In genomic region chr4:140343303-140343702, GRCh38 we compare ENCODE assay signal across 11 cellular contexts. TPM values are rescaled to one million over a fixed set of nuclear protein-coding genes. Genes with fewer than 3 reads are reported as not detected.
DNase-seq lines count a peak whose midpoint lies in the region; ATAC-seq and TF ChIP-seq lines count a peak whose summit lies in the region.
"Had no signal": no experiment of that assay in that cellular context is flagged by ENCODE, and none has a peak within 500 bp of the region (broad histone marks: within the 10 kb centered on the region; RNA-seq: fewer than 3 reads in every experiment).

No MANE protein-coding gene starts in this region.

- no peak overlapping the region for H4K5ac ChIP-seq in IMR-90 (ENCODE audit: low read depth, low read length)

- H3K27ac Mint-ChIP-seq in T-cell: no peak overlapping the region
- H3K27ac Mint-ChIP-seq: activated naive CD4-positive, alpha-beta T cell treated with anti-CD3 and anti-CD28 coated beads, Interleukin-2, amount 50 U/mL, for 24 hours had no signal

- no peak overlapping the region for H3K23ac ChIP-seq in IMR-90 (ENCODE audit: low read depth, low read length)

- dilution Hi-C loops in IMR-90 (cut with HindIII; ENCODE audit: low sequenced_read_pairs, unreplicated experiment): no loop called here

- no peak overlapping the region for H4K91ac ChIP-seq in IMR-90 (ENCODE audit: insufficient read depth, low read depth, low read length)

- H2AFZ ChIP-seq in IMR-90 (replicated peaks; ENCODE audit: low read length, poor library complexity): peak overlapping the region; percentile 11

- no peak overlapping the region for H2BK15ac ChIP-seq in IMR-90 (ENCODE audit: low read depth, low read length)

- H3K36me3 ChIP-seq in BE2C (no peaks in the 10 kb centered on the region), IMR-90 (ENCODE audit: control insufficient read depth, insufficient read depth, low read length) (no peaks in the 10 kb centered on the region), uterus (no peaks in the 10 kb centered on the region)
- H3K36me3 ChIP-seq: BLaER1 treated with 17β-estradiol and CSF1 and Interleukin-3, amounts not matched to agents 10 nM and 100 nM had no signal

- H4K8ac ChIP-seq in IMR-90 (ENCODE audit: low read depth in 2 of 2, low read length in 2 of 2): no peak overlapping the region

- H3K4me3 Mint-ChIP-seq in T-cell: peak overlapping the region in 1 of 3 donors; percentile 34
- H3K4me3 Mint-ChIP-seq: activated naive CD4-positive, alpha-beta T cell treated with anti-CD3 and anti-CD28 coated beads, Interleukin-2, amount 50 U/mL, for 24 hours had no signal

- no peak overlapping the region for H2BK120ac ChIP-seq in IMR-90 (ENCODE audit: low read depth, low read length)

- no peaks in the 10 kb centered on the region for H3K27me3 ChIP-seq in BE2C
- H3K27me3 ChIP-seq in IMR-90 (ENCODE audit: control insufficient read depth, insufficient read depth, low read length): peaks cover 26% of the 10 kb centered on the region
- no peaks in the 10 kb centered on the region for H3K27me3 ChIP-seq in uterus
- H3K27me3 ChIP-seq: BLaER1 treated with 17β-estradiol and CSF1 and Interleukin-3, amounts not matched to agents 10 nM and 100 nM had no signal

- TF ChIP-seq POLR2A in IMR-90 (IDR thresholded peaks at IDR 0.05; ENCODE audit: low read depth, low read length) (no peak), uterus (IDR thresholded peaks at IDR 0.05) (no peak)

- no peak overlapping the region for H3K4ac ChIP-seq in IMR-90 (ENCODE audit: low read depth, low read length)

- H2BK20ac ChIP-seq in IMR-90 (ENCODE audit: low read depth, low read length): no peak overlapping the region

- H3K14ac ChIP-seq in IMR-90 (replicated peaks; ENCODE audit: low read depth, low read length): no peak overlapping the region

- H3K9me3 ChIP-seq in BE2C (no peaks in the 10 kb centered on the region), IMR-90 (ENCODE audit: control insufficient read depth, insufficient read depth, low read length) (no peaks in the 10 kb centered on the region), uterus (no peaks in the 10 kb centered on the region)
- H3K9me3 ChIP-seq: BLaER1 treated with 17β-estradiol and CSF1 and Interleukin-3, amounts not matched to agents 10 nM and 100 nM had no signal

- no peaks in the 10 kb centered on the region for H4K20me1 ChIP-seq in IMR-90 (ENCODE audit: insufficient read depth, low read length)
- H4K20me1 ChIP-seq: BLaER1 treated with 17β-estradiol and CSF1 and Interleukin-3, amounts not matched to agents 10 nM and 100 nM had no signal

- no peaks in the 10 kb centered on the region for H3K9me1 ChIP-seq in IMR-90 (ENCODE audit: insufficient read depth, low read length)

- TF ChIP-seq RAD21 in IMR-90 (IDR thresholded peaks at IDR 0.05; ENCODE audit: low read length): no peak

- intact Hi-C loops in IMR-90 (cut with micrococcal nuclease): no loop called here
- intact Hi-C loops in uterus (cut with DNase I; ENCODE audit: low total_unique reads): no loop called here

- no peak overlapping the region for H2AK9ac ChIP-seq in IMR-90 (replicated peaks; ENCODE audit: low read depth, low read length, poor library complexity)

- H3K56ac ChIP-seq in IMR-90 (ENCODE audit: extremely low read depth, insufficient read depth, low read length): no peak overlapping the region

- no peak overlapping the region for H2AK5ac ChIP-seq in IMR-90 (ENCODE audit: low read depth, low read length)

- DNase-seq in BE2C: peak; percentile 13
- no peak for DNase-seq in IMR-90
- peak; percentile 25 for DNase-seq in iris pigment epithelial cell (ENCODE audit: low read depth)
- DNase-seq in uterus: no peak
- no peak for DNase-seq in SK-N-DZ (ENCODE audit: low spot score)
- no peak for DNase-seq in activated T-cell treated with anti-CD3 and anti-CD28 coated beads for 4 hours
- no peak for DNase-seq in T-cell
- DNase-seq: SHP77 had no signal

- no peaks in the 10 kb centered on the region for H3K4me1 ChIP-seq in BE2C
- no peaks in the 10 kb centered on the region for H3K4me1 ChIP-seq in IMR-90 (ENCODE audit: control insufficient read depth, insufficient read depth, low read length)
- H3K4me1 ChIP-seq in uterus: no peaks in the 10 kb centered on the region
- H3K4me1 ChIP-seq: BLaER1 treated with 17β-estradiol and CSF1 and Interleukin-3, amounts not matched to agents 10 nM and 100 nM had no signal

- POLR2A ChIA-PET in IMR-90 (lab: Charles Lee; ENCODE audit: unreplicated experiment): no interaction called here
- POLR2A ChIA-PET in T-cell (lab: Charles Lee): no interaction called here

- WGBS in IMR-90 (ENCODE audit: extremely low coverage in 2 of 2, insufficient read length in 1 of 2), 2 experiments: no CpG with 5 or more reads among the region's 5 CpGs

- H3K18ac ChIP-seq in IMR-90 (ENCODE audit: low read depth, low read length): no peak overlapping the region

- no TSS peak for BruUV-seq in IMR-90 (replicated peaks; lab: Mats Ljungman, UMichigan)

- CTCF ChIA-PET in IMR-90 (lab: Yijun Ruan, JAX) (interaction anchor here (0.8 kb wide), 1 partner anchor 448 kb away, joined by 3 read pairs; no protein-coding TSS in a partner anchor), T-cell (lab: Charles Lee) (interaction anchor here (1.0 to 1.2 kb wide), 2 partner anchors 10 to 16 kb away, joined by 3 to 6 read pairs; no protein-coding TSS in a partner anchor)

- no peaks in the 10 kb centered on the region for H3K36me3 Mint-ChIP-seq in T-cell
- H3K36me3 Mint-ChIP-seq: activated naive CD4-positive, alpha-beta T cell treated with anti-CD3 and anti-CD28 coated beads, Interleukin-2, amount 50 U/mL, for 24 hours had no signal

- H3K9me3 Mint-ChIP-seq in T-cell: no peaks in the 10 kb centered on the region
- H3K9me3 Mint-ChIP-seq: activated naive CD4-positive, alpha-beta T cell treated with anti-CD3 and anti-CD28 coated beads, Interleukin-2, amount 50 U/mL, for 24 hours had no signal

- TF ChIP-seq CTCF in BE2C (IDR thresholded peaks at IDR 0.05; ENCODE audit: low read depth, low read length) (no peak), IMR-90 (conservative IDR thresholded peaks at IDR 0.05; ENCODE audit: low read depth, low read length) (no peak), uterus (IDR thresholded peaks at IDR 0.05) (no peak)

- H3K27ac ChIP-seq in IMR-90 (ENCODE audit: insufficient read depth, low read length): no peak overlapping the region
- H3K27ac ChIP-seq in uterus: no peak overlapping the region
- H3K27ac ChIP-seq: BLaER1 treated with 17β-estradiol and CSF1 and Interleukin-3, amounts not matched to agents 10 nM and 100 nM had no signal

- no peak overlapping the region for H2BK5ac ChIP-seq in IMR-90 (ENCODE audit: low read depth, low read length, poor library complexity, severe bottlenecking)

- peaks cover 14 to 24% of the 10 kb centered on the region in 2 donors for H3K27me3 Mint-ChIP-seq in T-cell

- H3K4me2 ChIP-seq in IMR-90 (ENCODE audit: low read depth, low read length): no peak overlapping the region
- H3K4me2 ChIP-seq: BLaER1 treated with 17β-estradiol and CSF1 and Interleukin-3, amounts not matched to agents 10 nM and 100 nM had no signal

- peaks cover 3 to 5% (median 5%) of the 10 kb centered on the region in 3 donors for H3K4me1 Mint-ChIP-seq in T-cell

- in situ Hi-C loops in IMR-90 (cut with MboI; ENCODE audit: low sequenced_read_pairs): no loop called here

- ATAC-seq in GM19467 (IDR thresholded peaks at IDR 0.05; ENCODE audit: unreplicated experiment) (peak; percentile 97), IMR-90 (ENCODE audit: low read depth) (no peak), T-cell (replicated peaks in 1 of 4) (no peak)

- no peaks in the 10 kb centered on the region for H3K79me1 ChIP-seq in IMR-90 (ENCODE audit: low read depth in 1 of 2, low read length in 2 of 2)

- H3K9ac ChIP-seq in IMR-90 (ENCODE audit: low read depth, low read length): no peak overlapping the region
- H3K9ac ChIP-seq: BLaER1 treated with 17β-estradiol and CSF1 and Interleukin-3, amounts not matched to agents 10 nM and 100 nM had no signal

- H3K4me3 ChIP-seq in BE2C (ENCODE audit: low read depth, low read length): no peak overlapping the region
- H3K4me3 ChIP-seq in IMR-90 (ENCODE audit: insufficient read depth, low read depth, low read length): no peak overlapping the region
- H3K4me3 ChIP-seq in uterus: no peak overlapping the region
- H3K4me3 ChIP-seq: BLaER1 treated with 17β-estradiol and CSF1 and Interleukin-3, amounts not matched to agents 10 nM and 100 nM had no signal

TF ChIP-seq in IMR-90, 13 proteins besides CTCF, POLR2A, EP300 and RAD21 (continues in another document):
- TF ChIP-seq FOS (IDR thresholded peaks at IDR 0.05; ENCODE audit: low read depth, low read length) (no peak), NFE2L2 (IDR thresholded peaks at IDR 0.05; ENCODE audit: low read depth, low read length) (no peak), ELK1 (IDR thresholded peaks at IDR 0.05; ENCODE audit: borderline replicate concordance, low read depth, low read length) (no peak), RCOR1 (IDR thresholded peaks at IDR 0.05; ENCODE audit: insufficient replicate concordance, low read length) (no peak), CHD1 (IDR thresholded peaks at IDR 0.05; ENCODE audit: low read depth, low read length) (no peak), USF2 (IDR thresholded peaks at IDR 0.05; ENCODE audit: low read depth, low read length) (no peak)

RNA-seq across cellular contexts. Expression of gene SCOC, which starts 30.1 kb away (rescaled TPM):
- polyA plus RNA-seq in BE2C (2012; ENCODE audit: insufficient read depth, insufficient read length, low read depth): 24.6 TPM
- 12.9 and 51.7 TPM in 2 replicates for total RNA-seq in IMR-90 (2012; rRNA removed)
- 21.2 and 33.2 TPM in 2 replicates for polyA plus RNA-seq in IMR-90 (2012; rRNA removed)
- polyA plus RNA-seq in IMR-90 (2012; cell fraction: cytosol; rRNA removed): 2.3 and 2.8 TPM in 2 replicates
- 0.51 and 6.3 TPM in 2 replicates for polyA plus RNA-seq in IMR-90 (2012; cell fraction: nucleus; rRNA removed; ENCODE audit: low replicate concordance)
- total RNA-seq in uterus: 100 to 1,000 TPM in 1 of 4 donors, 10 to 100 TPM in 3; 35.1 to 103 (median 64.2) TPM
- polyA plus RNA-seq in SK-N-DZ (2014; cell fraction: cytosol; rRNA removed): 82.5 and 85.3 TPM in 2 replicates
- polyA plus RNA-seq in SK-N-DZ (2014; cell fraction: nucleus; rRNA removed): 46.2 and 56.6 TPM in 2 replicates
- 10 to 100 TPM; 10.3 to 19.3 (median 18.7) TPM for total RNA-seq in T-cell

Comparison
In these comparisons a context has a peak if more than half of its experiments do, and no peak if none do; other contexts are left out.
1. DNase-seq: peak in BE2C (single experiment) and iris pigment epithelial cell (single experiment); none in IMR-90 (single experiment), uterus (0 of 2), SK-N-DZ (single experiment), activated T-cell treated with anti-CD3 and anti-CD28 coated beads for 4 hours (single experiment) and T-cell (0 of 34).